In genomic region chr11:46346886-46347636, GRCh38 we compare ENCODE assay signal across 8 cellular contexts. TPM values are rescaled to one million over a fixed set of nuclear protein-coding genes. Genes with fewer than 3 reads are reported as not detected.
DNase-seq lines count a peak whose midpoint lies in the region; ATAC-seq and TF ChIP-seq lines count a peak whose summit lies in the region.

A gene with protein sequence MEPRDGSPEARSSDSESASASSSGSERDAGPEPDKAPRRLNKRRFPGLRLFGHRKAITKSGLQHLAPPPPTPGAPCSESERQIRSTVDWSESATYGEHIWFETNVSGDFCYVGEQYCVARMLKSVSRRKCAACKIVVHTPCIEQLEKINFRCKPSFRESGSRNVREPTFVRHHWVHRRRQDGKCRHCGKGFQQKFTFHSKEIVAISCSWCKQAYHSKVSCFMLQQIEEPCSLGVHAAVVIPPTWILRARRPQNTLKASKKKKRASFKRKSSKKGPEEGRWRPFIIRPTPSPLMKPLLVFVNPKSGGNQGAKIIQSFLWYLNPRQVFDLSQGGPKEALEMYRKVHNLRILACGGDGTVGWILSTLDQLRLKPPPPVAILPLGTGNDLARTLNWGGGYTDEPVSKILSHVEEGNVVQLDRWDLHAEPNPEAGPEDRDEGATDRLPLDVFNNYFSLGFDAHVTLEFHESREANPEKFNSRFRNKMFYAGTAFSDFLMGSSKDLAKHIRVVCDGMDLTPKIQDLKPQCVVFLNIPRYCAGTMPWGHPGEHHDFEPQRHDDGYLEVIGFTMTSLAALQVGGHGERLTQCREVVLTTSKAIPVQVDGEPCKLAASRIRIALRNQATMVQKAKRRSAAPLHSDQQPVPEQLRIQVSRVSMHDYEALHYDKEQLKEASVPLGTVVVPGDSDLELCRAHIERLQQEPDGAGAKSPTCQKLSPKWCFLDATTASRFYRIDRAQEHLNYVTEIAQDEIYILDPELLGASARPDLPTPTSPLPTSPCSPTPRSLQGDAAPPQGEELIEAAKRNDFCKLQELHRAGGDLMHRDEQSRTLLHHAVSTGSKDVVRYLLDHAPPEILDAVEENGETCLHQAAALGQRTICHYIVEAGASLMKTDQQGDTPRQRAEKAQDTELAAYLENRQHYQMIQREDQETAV (plus strand): TSS chr11:46347463. CDS start chr11:46347660, 197 bp downstream.

- peak; percentile 91 for ATAC-seq in Right ventricle myocardium superior (ENCODE audit: poor library complexity)

- H3K9me3 ChIP-seq in trophoblast cell (ENCODE audit: insufficient read depth, low read depth, low read length) (peaks cover 2% of the 10 kb centered on the region), transverse colon (no peaks in the 10 kb centered on the region)

- peak within 1 kb of the TSS; percentile 97 for H3K14ac ChIP-seq in trophoblast cell (ENCODE audit: low read length)

- H2AFZ ChIP-seq in trophoblast cell (ENCODE audit: insufficient read depth, low read length, poor library complexity): peak within 1 kb of the TSS; percentile 73

- H3K36me3 ChIP-seq in trophoblast cell (ENCODE audit: control insufficient read depth in 1 of 2, insufficient read depth in 2 of 2, low read length in 2 of 2) (peaks cover 0 to 2% of the 10 kb centered on the region in 2 experiments), transverse colon (no peaks in the 10 kb centered on the region)

- in situ Hi-C loops in transverse colon (cut with MboI; ENCODE audit: low pct_ligation_motif_present in 1 of 4, low pct_unique_long_range_greater_than_20kb in 1 of 4, low sequenced_read_pairs in 3 of 4): no loop called here

- H3K79me2 ChIP-seq in trophoblast cell (ENCODE audit: control insufficient read depth, insufficient read depth, low read length, poor library complexity): peaks cover 20% of the 10 kb centered on the region

- DNase-seq in GM04504 (ENCODE audit: low read depth): peak; percentile 62
- peak; percentile 79 for DNase-seq in GOT3 (lab: John Stamatoyannopoulos, UW)
- DNase-seq in LNCaP clone FGC (ENCODE audit: low read depth): no peak
- DNase-seq in SW480 (ENCODE audit: low spot score): peak; percentile 84
- DNase-seq in activated naive CD8-positive, alpha-beta T cell treated with anti-CD3 and anti-CD28 coated beads, Interleukin-2, amount 50 U/mL, for 16 hours (ENCODE audit: low read depth, low spot score): peak; percentile 64
- DNase-seq in Right ventricle myocardium superior: peak; percentile 91
- DNase-seq in trophoblast cell: peak; percentile 79 to 93
- DNase-seq in transverse colon: peak; percentile 90

- peak within 1 kb of the TSS; percentile 67 for H4K91ac ChIP-seq in trophoblast cell (ENCODE audit: low read depth, low read length)

- WGBS in trophoblast cell (ENCODE audit: extremely low coverage, insufficient coverage, insufficient read length): no CpG with 5 or more reads among the region's 80 CpGs
- WGBS in transverse colon (ENCODE audit: low coverage in 1 of 2), 2 donors: 7 to 29% methylated on average over 7 to 48 of the region's 80 CpGs

- peak within 1 kb of the TSS; percentile 99 for H3K4ac ChIP-seq in trophoblast cell (ENCODE audit: low read depth, low read length)

- peaks cover 24% of the 10 kb centered on the region for H3K79me1 ChIP-seq in trophoblast cell (ENCODE audit: low read length)

- H3K9ac ChIP-seq in trophoblast cell (ENCODE audit: low read length): peak within 1 kb of the TSS; percentile 83

- TF ChIP-seq EP300 in transverse colon (IDR thresholded peaks at IDR 0.05; ENCODE audit: low read depth): no peak

- H3K27me3 ChIP-seq in trophoblast cell (ENCODE audit: insufficient read depth, low read length): no peaks in the 10 kb centered on the region
- H3K27me3 ChIP-seq in transverse colon: no peaks in the 10 kb centered on the region

- TF ChIP-seq POLR2A in transverse colon (IDR thresholded peaks at IDR 0.05): no peak

- H4K12ac ChIP-seq in trophoblast cell (ENCODE audit: low read depth, low read length): peak within 1 kb of the TSS; percentile 72

- H3K18ac ChIP-seq in trophoblast cell (ENCODE audit: low read length): peak within 1 kb of the TSS; percentile 91

- TF ChIP-seq CTCF in LNCaP clone FGC (IDR thresholded peaks at IDR 0.05; ENCODE audit: control insufficient read depth, extremely low read depth, insufficient read depth) (peak; percentile 98), transverse colon (IDR thresholded peaks at IDR 0.05) (peak in 4 of 5 experiments; percentile 58 to 80 (median 70))

- H3K27ac ChIP-seq in trophoblast cell (ENCODE audit: low read depth, low read length) (no peak within 1 kb of the TSS), transverse colon (peak within 1 kb of the TSS; percentile 68 to 76 (median 74))

- H3K4me1 ChIP-seq in trophoblast cell (ENCODE audit: control insufficient read depth in 1 of 2, insufficient read depth in 2 of 2, low read length in 2 of 2) (peaks cover 38 to 43% of the 10 kb centered on the region in 2 experiments), transverse colon (peaks cover 16 to 39% (median 24%) of the 10 kb centered on the region in 4 donors)

- H2AK5ac ChIP-seq in trophoblast cell (ENCODE audit: low read length): peak within 1 kb of the TSS; percentile 93

- peak within 1 kb of the TSS; percentile 88 for H3K4me2 ChIP-seq in trophoblast cell (ENCODE audit: low read length)

- peak within 1 kb of the TSS; percentile 29 for H2BK5ac ChIP-seq in trophoblast cell (ENCODE audit: low read depth, low read length, poor library complexity)

- peak within 1 kb of the TSS; percentile 70 for H2BK120ac ChIP-seq in trophoblast cell (ENCODE audit: insufficient read depth, low read length, poor library complexity)

- H3K4me3 ChIP-seq in LNCaP clone FGC (ENCODE audit: low read depth, low read length) (peak within 1 kb of the TSS; percentile 90), trophoblast cell (ENCODE audit: low read depth, low read length) (peak within 1 kb of the TSS; percentile 92), transverse colon (peak within 1 kb of the TSS; percentile 65 to 86 (median 71))

- H4K8ac ChIP-seq in trophoblast cell (ENCODE audit: low read depth, low read length): peak within 1 kb of the TSS; percentile 67

- intact Hi-C loops in Right ventricle myocardium superior (cut with DNase I): no loop called here
- intact Hi-C loops in transverse colon (cut with DNase I; ENCODE audit: low total_unique reads): no loop called here

- peak within 1 kb of the TSS; percentile 24 for H2BK12ac ChIP-seq in trophoblast cell (ENCODE audit: low read length)

- H3K23ac ChIP-seq in trophoblast cell (ENCODE audit: low read length): no peak within 1 kb of the TSS

RNA-seq across cellular contexts. Expression of the gene that starts here (rescaled TPM):
- 65.8 TPM for total RNA-seq in Right ventricle myocardium superior
- polyA plus RNA-seq in trophoblast cell (2013): 79.6 and 80.8 TPM in 2 replicates
- 100 to 1,000 TPM in 1 of 4 donors, 10 to 100 TPM in 3; 56.4 to 105 (median 67.7) TPM for total RNA-seq in transverse colon
